ENCODE assay signal across 8 cellular contexts in genomic region chr13:46552302-46552680, GRCh38. TPM values are rescaled to one million over a fixed set of nuclear protein-coding genes. Genes with fewer than 3 reads are reported as not detected.
DNase-seq lines count a peak whose midpoint lies in the region; ATAC-seq and TF ChIP-seq lines count a peak whose summit lies in the region.

No MANE protein-coding gene starts in this region.

- H3K36me3 ChIP-seq in NT2/D1 (ENCODE audit: insufficient read depth, insufficient read length, low read length) (no peaks in the 10 kb centered on the region), endodermal cell (ENCODE audit: control insufficient read depth, insufficient read depth, low read length) (no peaks in the 10 kb centered on the region), neuron (ENCODE audit: insufficient read depth, low read length) (no peaks in the 10 kb centered on the region)

- no peak for TF ChIP-seq CTCF in endodermal cell (conservative IDR thresholded peaks at IDR 0.05)

- H3K27me3 Mint-ChIP-seq in endodermal cell (ENCODE audit: insufficient read depth), result peaks cover 32% of the 10 kb centered on the region

- ATAC-seq in GM18861 (IDR thresholded peaks at IDR 0.05; ENCODE audit: unreplicated experiment), result no peak

- no peaks in the 10 kb centered on the region for H3K36me3 Mint-ChIP-seq in endodermal cell (ENCODE audit: low read depth)

- H3K9ac ChIP-seq in NT2/D1 (ENCODE audit: insufficient read length, low read depth) (peak overlapping the region; percentile 64), endodermal cell (ENCODE audit: extremely low read depth, low read length, poor library complexity, severe bottlenecking) (peak overlapping the region; percentile 39)

- H3K27me3 ChIP-seq in NT2/D1 (ENCODE audit: insufficient read depth, insufficient read length), result peaks cover 32% of the 10 kb centered on the region
- H3K27me3 ChIP-seq in endodermal cell (ENCODE audit: control insufficient read depth, insufficient read depth, low read length, poor library complexity, severe bottlenecking), result peaks cover 21% of the 10 kb centered on the region
- no peaks in the 10 kb centered on the region for H3K27me3 ChIP-seq in neuron (ENCODE audit: insufficient read depth, low read length)

- peak overlapping the region; percentile 90 for H2AFZ ChIP-seq in neuron (ENCODE audit: low read depth, low read length)

- WGBS in endodermal cell (ENCODE audit: insufficient coverage in 1 of 2, insufficient read length in 1 of 2), 2 experiments, result 66 to 81% methylated on average over 8 to 12 of the region's 12 CpGs

- peak overlapping the region; percentile 55 for H3K27ac Mint-ChIP-seq in endodermal cell

- peaks cover 22% of the 10 kb centered on the region for H3K4me1 Mint-ChIP-seq in endodermal cell

- H3K4me3 ChIP-seq in NT2/D1 (ENCODE audit: insufficient read length, low read depth), result peak overlapping the region; percentile 41
- peak overlapping the region; percentile 84 for H3K4me3 ChIP-seq in endodermal cell (ENCODE audit: low read length)
- H3K4me3 ChIP-seq in neuron (ENCODE audit: low read length), result peak overlapping the region; percentile 78

- H3K4me3 Mint-ChIP-seq in endodermal cell, result peak overlapping the region; percentile 83

- H3K4me1 ChIP-seq in NT2/D1 (ENCODE audit: insufficient read depth, insufficient read length) (no peaks in the 10 kb centered on the region), endodermal cell (ENCODE audit: control insufficient read depth, insufficient read depth, low read length) (peaks cover 4% of the 10 kb centered on the region), neuron (ENCODE audit: insufficient read depth, low read length) (peaks cover 17% of the 10 kb centered on the region)

- no peak overlapping the region for H3K27ac ChIP-seq in endodermal cell (ENCODE audit: low read depth, low read length)

- DNase-seq in COLO668 (lab: John Stamatoyannopoulos, UW; ENCODE audit: unreplicated experiment) (peak; percentile 57), NT2/D1 (ENCODE audit: low read depth, low spot score) (no peak), endodermal cell (peak; percentile 53), DMS114 treated with DMSO at 0.1 percent for 48 hours (lab: John Stamatoyannopoulos, UW; ENCODE audit: unreplicated experiment) (no peak), pons (ENCODE audit: low spot score) (no peak)
- no peak for DNase-seq in stimulated activated CD4-positive, alpha-beta T cell treated with anti-CD3 and anti-CD28 coated beads, Interleukin-1b, Interleukin-23, amount 100 ng/mL, for 48 hours

- no peaks in the 10 kb centered on the region for H3K9me3 Mint-ChIP-seq in endodermal cell

- H3K9me3 ChIP-seq in NT2/D1 (ENCODE audit: insufficient read depth, low read length), result no peaks in the 10 kb centered on the region
- no peaks in the 10 kb centered on the region for H3K9me3 ChIP-seq in endodermal cell (ENCODE audit: control insufficient read depth, low read length)
- no peaks in the 10 kb centered on the region for H3K9me3 ChIP-seq in neuron (ENCODE audit: low read length)

RNA-seq across cellular contexts. Expression of gene LRCH1, which starts 0.7 kb away (rescaled TPM):
- 10 to 100 TPM in 1 of 2 donors, 1 to 10 TPM in 1; 8.1 to 11.8 TPM for total RNA-seq in endodermal cell
- polyA plus RNA-seq in endodermal cell (2013, experiment 1 of 2), result 10.0 TPM
- 10.1 TPM for polyA plus RNA-seq in endodermal cell (2013, experiment 2 of 2)

Comparison
In these comparisons a context has a peak if more than half of its experiments do, and no peak if none do; other contexts are left out.
1. DNase-seq: peak in COLO668 (single experiment) and endodermal cell (single experiment); none in NT2/D1 (single experiment), DMS114 treated with DMSO at 0.1 percent for 48 hours (single experiment), stimulated activated CD4-positive, alpha-beta T cell treated with anti-CD3 and anti-CD28 coated beads, Interleukin-1b, Interleukin-23, amount 100 ng/mL, for 48 hours (single experiment) and pons (single experiment).
2. Peak in every context shown above with its lines, with median percentiles within 50 percentile points of each other: H3K4me3 ChIP-seq.